Comparison of ENCODE assay signal across 12 cellular contexts in genomic region chr6:159972506-159973268, GRCh38. TPM values are rescaled to one million over a fixed set of nuclear protein-coding genes. Genes with fewer than 3 reads are reported as not detected.
DNase-seq lines count a peak whose midpoint lies in the region; ATAC-seq, FAIRE-seq and TF ChIP-seq lines count a peak whose summit lies in the region.
"Had no signal": no experiment of that assay in that cellular context is flagged by ENCODE, and none has a peak within 500 bp of the region (broad histone marks: within the 10 kb centered on the region; RNA-seq: fewer than 3 reads in every experiment).

No MANE protein-coding gene starts in this region.

- ATAC-seq in HepG2 = peak; percentile 22
- no peak for ATAC-seq in right lobe of liver
- ATAC-seq in GM19395 (IDR thresholded peaks at IDR 0.05; ENCODE audit: unreplicated experiment) = no peak
- ATAC-seq: esophagus mucosa had no signal

- H3K27ac Mint-ChIP-seq in activated CD4-positive, alpha-beta memory T cell treated with anti-CD3 and anti-CD28 coated beads for 36 hours = peak overlapping the region; percentile 77

- POLR2A ChIA-PET in HepG2 (lab: Yijun Ruan, JAX) = interaction anchor here (1.2 to 1.7 kb wide), 3 partner anchors 11 to 295 kb away, joined by 3 read pairs; partner anchors contain the start of gene MRPL18
- POLR2A ChIA-PET in activated CD4-positive, alpha-beta memory T cell treated with anti-CD3 and anti-CD28 coated beads for 36 hours (lab: Charles Lee) = no interaction called here

- TF ChIP-seq CTCF in HepG2 (CRISPR knock-in tag; IDR thresholded peaks at IDR 0.05) (no peak), right lobe of liver (IDR thresholded peaks at IDR 0.05) (no peak), kidney (IDR thresholded peaks at IDR 0.05; ENCODE audit: borderline replicate concordance, extremely low read depth, insufficient read depth) (no peak), uterus (IDR thresholded peaks at IDR 0.05) (no peak)

- no peak for FAIRE-seq in HepG2 (lab: Jason Lieb, UNC)
- FAIRE-seq in kidney (lab: Jason Lieb, UNC) = no peak

- no peak for TF ChIP-seq RAD21 in HepG2 (CRISPR knock-in tag; IDR thresholded peaks at IDR 0.05)

- H3K9ac ChIP-seq in HepG2 (ENCODE audit: insufficient read depth, low read depth, low read length) (no peak overlapping the region), kidney (ENCODE audit: low read length in 2 of 2) (peak overlapping the region in 1 of 2 donors; percentile 42)

- 81% methylated on average over 9 of the region's 9 CpGs for WGBS in HepG2 (ENCODE audit: low lambda C conversion rate)
- 88% methylated on average over 4 of the region's 9 CpGs for WGBS in right lobe of liver (ENCODE audit: insufficient coverage, low coverage, low lambda C conversion rate, missing lambda C conversion rate)

- H3K4me3 Mint-ChIP-seq in activated CD4-positive, alpha-beta memory T cell treated with anti-CD3 and anti-CD28 coated beads for 36 hours = no peak overlapping the region

- H3K27me3 Mint-ChIP-seq in activated CD4-positive, alpha-beta memory T cell treated with anti-CD3 and anti-CD28 coated beads for 36 hours = no peaks in the 10 kb centered on the region

- TF ChIP-seq EP300 in HepG2 (IDR thresholded peaks at IDR 0.05; ENCODE audit: low read depth in 2 of 2, low read length in 2 of 2) (no peak), HepG2 (CRISPR knock-in tag; IDR thresholded peaks at IDR 0.05; ENCODE audit: borderline replicate concordance) (no peak)

- no peak for TF ChIP-seq POLR2A in HepG2 (IDR thresholded peaks at IDR 0.05; ENCODE audit: insufficient read depth in 1 of 2, low read depth in 2 of 2, low read length in 2 of 2)
- TF ChIP-seq POLR2A in right lobe of liver (IDR thresholded peaks at IDR 0.05) = no peak
- no peak for TF ChIP-seq POLR2A in uterus (IDR thresholded peaks at IDR 0.05)

- peaks cover 5% of the 10 kb centered on the region for H3K36me3 Mint-ChIP-seq in activated CD4-positive, alpha-beta memory T cell treated with anti-CD3 and anti-CD28 coated beads for 36 hours

- DNase-seq in HepG2 (ENCODE audit: low spot score) (no peak), right lobe of liver (no peak), kidney (no peak), uterus (no peak), activated gamma-delta T cell (lab: John Stamatoyannopoulos, UW) (no peak)
- DNase-seq in activated CD4-positive, alpha-beta memory T cell treated with anti-CD3 and anti-CD28 coated beads for 36 hours = no peak
- no peak for DNase-seq in activated CD4-positive, alpha-beta T cell treated with anti-CD3 and anti-CD28 coated beads, Interleukin-2, amount 50 U/mL, for 4 hours
- DNase-seq: central memory CD4-positive, alpha-beta T cell; Kasumi-1; RPMI8226 had no signal

- H3K4me3 ChIP-seq in HepG2 (replicated peaks in 1 of 3; ENCODE audit: insufficient read depth in 1 of 3, low read depth in 2 of 3, low read length in 3 of 3) = no peak overlapping the region
- no peak overlapping the region for H3K4me3 ChIP-seq in right lobe of liver
- no peak overlapping the region for H3K4me3 ChIP-seq in kidney (ENCODE audit: low read length in 2 of 2)
- no peak overlapping the region for H3K4me3 ChIP-seq in uterus

- H3K9me3 Mint-ChIP-seq in activated CD4-positive, alpha-beta memory T cell treated with anti-CD3 and anti-CD28 coated beads for 36 hours = no peaks in the 10 kb centered on the region

- BruUV-seq in HepG2 (replicated peaks; lab: Mats Ljungman, UMichigan) = no TSS peak

- no peak overlapping the region for H2AFZ ChIP-seq in HepG2 (ENCODE audit: low read length)

- peak overlapping the region; percentile 88 for H3K4me2 ChIP-seq in HepG2 (ENCODE audit: low read depth, low read length)

- H3K27me3 ChIP-seq in HepG2 (ENCODE audit: control insufficient read depth in 1 of 2, insufficient read depth in 2 of 2, low read length in 2 of 2) (no peaks in the 10 kb centered on the region), right lobe of liver (no peaks in the 10 kb centered on the region), uterus (no peaks in the 10 kb centered on the region)

- H3K36me3 ChIP-seq in HepG2 (replicated peaks in 1 of 2; ENCODE audit: control insufficient read depth in 1 of 2, insufficient read depth in 2 of 2, low read length in 2 of 2) (peaks cover 0 to 5% of the 10 kb centered on the region in 2 experiments; a peak in 1 of 5 replicates), right lobe of liver (no peaks in the 10 kb centered on the region), kidney (ENCODE audit: control insufficient read depth in 1 of 2, insufficient read depth in 2 of 2, low read length in 2 of 2) (no peaks in the 10 kb centered on the region), uterus (no peaks in the 10 kb centered on the region)

- CTCF ChIA-PET in HepG2 (lab: Yijun Ruan, JAX; ENCODE audit: low intra/inter-chr PET ratio, low total read pairs) = no interaction called here
- CTCF ChIA-PET in activated CD4-positive, alpha-beta memory T cell treated with anti-CD3 and anti-CD28 coated beads for 36 hours (lab: Charles Lee) = no interaction called here

- peak overlapping the region; percentile 0 for H3K27ac ChIP-seq in HepG2 (ENCODE audit: extremely low read length, insufficient read depth, low read length)
- no peak overlapping the region for H3K27ac ChIP-seq in right lobe of liver
- peak overlapping the region; percentile 65 to 78 for H3K27ac ChIP-seq in kidney (ENCODE audit: low read depth in 2 of 2, low read length in 2 of 2)
- peak overlapping the region; percentile 3 to 57 for H3K27ac ChIP-seq in uterus

- H3K4me1 ChIP-seq in HepG2 (ENCODE audit: insufficient read depth, low read length) (peaks cover 74% of the 10 kb centered on the region), right lobe of liver (peaks cover 0 to 46% (median 7%) of the 10 kb centered on the region in 4 donors), kidney (ENCODE audit: control insufficient read depth in 1 of 2, insufficient read depth in 1 of 2, low read depth in 1 of 2, low read length in 2 of 2) (peaks cover 30 to 42% of the 10 kb centered on the region in 2 donors), uterus (peaks cover 12 to 23% of the 10 kb centered on the region in 2 donors)

- in situ Hi-C loops in HepG2 (cut with HindIII; ENCODE audit: extremely low pct_ligation_motif_present, low pct_unique_long_range_greater_than_20kb) = loop anchor here (5.0 to 10.0 kb wide), 2 partner anchors 70 to 278 kb away; partner anchors contain the start of gene SOD2

- H3K79me2 ChIP-seq in HepG2 (ENCODE audit: insufficient read depth, low read length) = peaks cover 83% of the 10 kb centered on the region

- H3K4me1 Mint-ChIP-seq in activated CD4-positive, alpha-beta memory T cell treated with anti-CD3 and anti-CD28 coated beads for 36 hours (ENCODE audit: low read depth) = peaks cover 76% of the 10 kb centered on the region

- H4K20me1 ChIP-seq in HepG2 (ENCODE audit: insufficient read depth, low read length) = peaks cover 53% of the 10 kb centered on the region

- intact Hi-C loops in HepG2 (cut with micrococcal nuclease; ENCODE audit: unreplicated experiment) (no loop called here), right lobe of liver (cut with DNase I) (no loop called here), kidney (cut with DNase I) (no loop called here), uterus (cut with DNase I; ENCODE audit: low total_unique reads) (no loop called here)
- intact Hi-C loops in activated CD4-positive, alpha-beta memory T cell treated with anti-CD3 and anti-CD28 coated beads for 36 hours (cut with micrococcal nuclease) = no loop called here

- no peaks in the 10 kb centered on the region for H3K9me3 ChIP-seq in HepG2 (ENCODE audit: low read length)
- H3K9me3 ChIP-seq in right lobe of liver = no peaks in the 10 kb centered on the region
- no peaks in the 10 kb centered on the region for H3K9me3 ChIP-seq in kidney (ENCODE audit: control insufficient read depth in 1 of 2, low read length in 2 of 2)
- H3K9me3 ChIP-seq in uterus = no peaks in the 10 kb centered on the region

TF ChIP-seq in HepG2, 621 proteins besides CTCF, POLR2A, EP300 and RAD21 (continues in another document):
- TF ChIP-seq MYNN (CRISPR knock-in tag; IDR thresholded peaks at IDR 0.05; ENCODE audit: low read depth) (0 out of 2 replicates have a peak, but pooled peaks have one; percentile 58), HDAC2 (CRISPR knock-in tag; IDR thresholded peaks at IDR 0.05) (no peak)

RNA-seq across cellular contexts. Expression of gene IGF2R, which starts 3.8 kb away (rescaled TPM):
- total RNA-seq in HepG2 (2016; rRNA removed; fragmentation: Illumina TruSeq; extraction: Trizol) = 44.8 and 70.0 TPM in 2 replicates
- total RNA-seq in HepG2 (2016; cell fraction: cytosol; rRNA removed; fragmentation: Illumina TruSeq; extraction: Trizol; ENCODE audit: low read depth) = 11.8 and 13.5 TPM in 2 replicates
- 36.8 and 73.6 TPM in 2 replicates for total RNA-seq in HepG2 (2016; cell fraction: insoluble cytoplasmic fraction; rRNA removed; fragmentation: Illumina TruSeq; extraction: Trizol)
- 11.5 and 15.2 TPM in 2 replicates for total RNA-seq in HepG2 (2016; cell fraction: membrane; rRNA removed; fragmentation: Illumina TruSeq; extraction: Trizol)
- total RNA-seq in HepG2 (2016; cell fraction: nucleus; rRNA removed; fragmentation: Illumina TruSeq; extraction: Trizol) = 129 and 155 TPM in 2 replicates
- polyA plus RNA-seq in HepG2 (2011; rRNA removed) = 38.3 and 54.8 TPM in 2 replicates
- 32.3 and 42.3 TPM in 2 replicates for polyA plus RNA-seq in HepG2 (2011; cell fraction: cytosol; rRNA removed)
- 77.8 and 83.2 TPM in 2 replicates for polyA plus RNA-seq in HepG2 (2011; cell fraction: nucleus; rRNA removed)
- polyA plus RNA-seq in HepG2 (2012) = 98.1 and 112 TPM in 2 replicates
- polyA plus RNA-seq in HepG2 (2016; cell fraction: cytosol; fragmentation: Illumina TruSeq; extraction: Trizol; ENCODE audit: low read depth) = 1.3 and 1.8 TPM in 2 replicates
- polyA plus RNA-seq in HepG2 (2016; cell fraction: insoluble cytoplasmic fraction; fragmentation: Illumina TruSeq; extraction: Trizol; ENCODE audit: low read depth) = 22.6 and 26.7 TPM in 2 replicates
- polyA plus RNA-seq in HepG2 (2016; cell fraction: membrane; fragmentation: Illumina TruSeq; extraction: Trizol; ENCODE audit: low read depth) = 1.8 and 3.1 TPM in 2 replicates
- 85.6 and 90.1 TPM in 2 replicates for polyA plus RNA-seq in HepG2 (2016; cell fraction: nucleus; fragmentation: Illumina TruSeq; extraction: Trizol; ENCODE audit: insufficient read depth, low read depth)
- polyA minus RNA-seq in HepG2 (2011; rRNA and poly(A)+ RNA removed; ENCODE audit: low replicate concordance) = 33.0 and 141 TPM in 2 replicates
- 119 and 184 TPM in 2 replicates for polyA minus RNA-seq in HepG2 (2011; cell fraction: cytosol; rRNA and poly(A)+ RNA removed)
- polyA minus RNA-seq in HepG2 (2011; cell fraction: nucleus; rRNA and poly(A)+ RNA removed) = 265 and 283 TPM in 2 replicates
- total RNA-seq in right lobe of liver = 10 to 100 TPM; 50.3 to 81.0 (median 67.1) TPM
- 10 to 100 TPM; 73.5 to 75.5 TPM for total RNA-seq in activated CD4-positive, alpha-beta memory T cell treated with anti-CD3 and anti-CD28 coated beads for 36 hours
- 88.6 TPM for total RNA-seq in kidney
- 23.7 TPM for polyA plus RNA-seq in kidney (ENCODE audit: insufficient read depth, low read depth, low replicate concordance)
- total RNA-seq in uterus = 10 to 100 TPM; 36.5 to 91.7 (median 61.7) TPM

Comparison
In these comparisons a context has a peak if more than half of its experiments do, and no peak if none do; other contexts are left out.
1. H3K27ac ChIP-seq: peak in HepG2 (single experiment), kidney (2 of 2) and uterus (2 of 2); none in right lobe of liver (0 of 3).